1 cellular context compared by ENCODE assay signal in the genomic region with DNA sequence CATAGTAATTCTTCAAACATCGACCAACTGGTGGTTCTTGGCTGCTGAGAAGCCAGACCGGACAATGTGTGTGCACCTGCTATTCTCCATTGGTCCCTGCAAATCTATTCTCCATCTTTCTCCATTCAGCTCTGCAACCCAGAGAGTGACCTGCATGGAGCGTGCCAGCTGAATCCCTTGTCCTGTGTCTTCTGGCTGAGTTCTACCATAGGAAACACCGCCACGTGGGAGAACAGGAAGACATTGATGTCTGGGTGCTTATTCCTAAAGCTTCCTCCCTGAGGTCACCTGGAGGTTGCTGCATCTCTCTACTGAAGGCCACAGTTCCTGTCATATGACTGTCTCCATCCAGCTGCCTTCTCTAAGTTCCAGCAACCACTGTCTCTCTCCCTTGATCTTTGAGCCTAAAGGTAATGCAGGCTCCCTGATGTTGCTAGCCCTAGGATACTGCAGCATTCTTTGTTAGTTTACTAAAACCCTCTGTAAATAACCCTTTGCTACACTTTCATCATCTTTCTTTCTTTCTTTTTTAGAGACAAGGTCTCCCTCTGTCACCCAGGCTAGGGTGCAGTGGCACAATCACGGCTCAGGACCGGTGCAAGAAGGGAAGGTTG.
TF ChIP-seq lines count a peak whose summit lies in the region.

No MANE protein-coding gene starts in this region.

TF ChIP-seq in HepG2, 621 proteins besides CTCF, POLR2A, EP300 and RAD21 (continued from another document and continues in another):
- TF ChIP-seq, protein P1, sequence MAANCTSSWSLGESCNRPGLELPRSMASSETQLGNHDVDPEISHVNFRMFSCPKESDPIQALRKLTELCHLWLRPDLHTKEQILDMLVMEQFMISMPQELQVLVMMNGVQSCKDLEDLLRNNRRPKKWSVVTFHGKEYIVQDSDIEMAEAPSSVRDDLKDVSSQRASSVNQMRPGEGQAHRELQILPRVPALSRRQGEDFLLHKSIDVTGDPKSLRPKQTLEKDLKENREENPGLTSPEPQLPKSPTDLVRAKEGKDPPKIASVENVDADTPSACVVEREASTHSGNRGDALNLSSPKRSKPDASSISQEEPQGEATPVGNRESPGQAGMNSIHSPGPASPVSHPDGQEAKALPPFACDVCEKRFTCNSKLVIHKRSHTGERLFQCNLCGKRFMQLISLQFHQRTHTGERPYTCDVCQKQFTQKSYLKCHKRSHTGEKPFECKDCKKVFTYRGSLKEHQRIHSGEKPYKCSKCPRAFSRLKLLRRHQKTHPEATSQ (CRISPR knock-in tag; IDR thresholded peaks at IDR 0.05; ENCODE audit: borderline replicate concordance) = no peak
- TF ChIP-seq HNRNPH1 (optimal IDR thresholded peaks at IDR 0.05; ENCODE audit: low read depth, low read length) = no peak
- peak; percentile 99 for TF ChIP-seq RARA (CRISPR knock-in tag; IDR thresholded peaks at IDR 0.05)
- no peak for TF ChIP-seq ZNF530 (CRISPR knock-in tag; IDR thresholded peaks at IDR 0.05; ENCODE audit: low read depth)
- TF ChIP-seq ZEB1 (IDR thresholded peaks at IDR 0.05; ENCODE audit: insufficient replicate concordance, low read depth) = no peak
- TF ChIP-seq ZNF232 (CRISPR knock-in tag; IDR thresholded peaks at IDR 0.05; ENCODE audit: borderline replicate concordance) = 0 out of 2 replicates have a peak, but pooled peaks have one; percentile 41
- no peak for TF ChIP-seq NFKB2 (CRISPR knock-in tag; IDR thresholded peaks at IDR 0.05; ENCODE audit: borderline replicate concordance)
- TF ChIP-seq ZNF556 (CRISPR knock-in tag; IDR thresholded peaks at IDR 0.05; ENCODE audit: borderline replicate concordance) = no peak; the same call in 1 of the 2 replicates
- TF ChIP-seq, protein P2, sequence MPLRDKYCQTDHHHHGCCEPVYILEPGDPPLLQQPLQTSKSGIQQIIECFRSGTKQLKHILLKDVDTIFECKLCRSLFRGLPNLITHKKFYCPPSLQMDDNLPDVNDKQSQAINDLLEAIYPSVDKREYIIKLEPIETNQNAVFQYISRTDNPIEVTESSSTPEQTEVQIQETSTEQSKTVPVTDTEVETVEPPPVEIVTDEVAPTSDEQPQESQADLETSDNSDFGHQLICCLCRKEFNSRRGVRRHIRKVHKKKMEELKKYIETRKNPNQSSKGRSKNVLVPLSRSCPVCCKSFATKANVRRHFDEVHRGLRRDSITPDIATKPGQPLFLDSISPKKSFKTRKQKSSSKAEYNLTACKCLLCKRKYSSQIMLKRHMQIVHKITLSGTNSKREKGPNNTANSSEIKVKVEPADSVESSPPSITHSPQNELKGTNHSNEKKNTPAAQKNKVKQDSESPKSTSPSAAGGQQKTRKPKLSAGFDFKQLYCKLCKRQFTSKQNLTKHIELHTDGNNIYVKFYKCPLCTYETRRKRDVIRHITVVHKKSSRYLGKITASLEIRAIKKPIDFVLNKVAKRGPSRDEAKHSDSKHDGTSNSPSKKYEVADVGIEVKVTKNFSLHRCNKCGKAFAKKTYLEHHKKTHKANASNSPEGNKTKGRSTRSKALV (CRISPR knock-in tag; IDR thresholded peaks at IDR 0.05) = no peak
- TF ChIP-seq, protein P3, sequence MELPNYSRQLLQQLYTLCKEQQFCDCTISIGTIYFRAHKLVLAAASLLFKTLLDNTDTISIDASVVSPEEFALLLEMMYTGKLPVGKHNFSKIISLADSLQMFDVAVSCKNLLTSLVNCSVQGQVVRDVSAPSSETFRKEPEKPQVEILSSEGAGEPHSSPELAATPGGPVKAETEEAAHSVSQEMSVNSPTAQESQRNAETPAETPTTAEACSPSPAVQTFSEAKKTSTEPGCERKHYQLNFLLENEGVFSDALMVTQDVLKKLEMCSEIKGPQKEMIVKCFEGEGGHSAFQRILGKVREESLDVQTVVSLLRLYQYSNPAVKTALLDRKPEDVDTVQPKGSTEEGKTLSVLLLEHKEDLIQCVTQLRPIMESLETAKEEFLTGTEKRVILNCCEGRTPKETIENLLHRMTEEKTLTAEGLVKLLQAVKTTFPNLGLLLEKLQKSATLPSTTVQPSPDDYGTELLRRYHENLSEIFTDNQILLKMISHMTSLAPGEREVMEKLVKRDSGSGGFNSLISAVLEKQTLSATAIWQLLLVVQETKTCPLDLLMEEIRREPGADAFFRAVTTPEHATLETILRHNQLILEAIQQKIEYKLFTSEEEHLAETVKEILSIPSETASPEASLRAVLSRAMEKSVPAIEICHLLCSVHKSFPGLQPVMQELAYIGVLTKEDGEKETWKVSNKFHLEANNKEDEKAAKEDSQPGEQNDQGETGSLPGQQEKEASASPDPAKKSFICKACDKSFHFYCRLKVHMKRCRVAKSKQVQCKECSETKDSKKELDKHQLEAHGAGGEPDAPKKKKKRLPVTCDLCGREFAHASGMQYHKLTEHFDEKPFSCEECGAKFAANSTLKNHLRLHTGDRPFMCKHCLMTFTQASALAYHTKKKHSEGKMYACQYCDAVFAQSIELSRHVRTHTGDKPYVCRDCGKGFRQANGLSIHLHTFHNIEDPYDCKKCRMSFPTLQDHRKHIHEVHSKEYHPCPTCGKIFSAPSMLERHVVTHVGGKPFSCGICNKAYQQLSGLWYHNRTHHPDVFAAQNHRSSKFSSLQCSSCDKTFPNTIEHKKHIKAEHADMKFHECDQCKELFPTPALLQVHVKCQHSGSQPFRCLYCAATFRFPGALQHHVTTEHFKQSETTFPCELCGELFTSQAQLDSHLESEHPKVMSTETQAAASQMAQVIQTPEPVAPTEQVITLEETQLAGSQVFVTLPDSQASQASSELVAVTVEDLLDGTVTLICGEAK (IDR thresholded peaks at IDR 0.05) = no peak
- TF ChIP-seq, protein P3 (CRISPR knock-in tag; IDR thresholded peaks at IDR 0.05) = no peak; the same call in 1 of the 2 replicates
- no peak for TF ChIP-seq RELA (CRISPR knock-in tag; IDR thresholded peaks at IDR 0.05)
- peak; percentile 97 for TF ChIP-seq HNF4A (CRISPR knock-in tag; IDR thresholded peaks at IDR 0.05)
- TF ChIP-seq, protein P4, sequence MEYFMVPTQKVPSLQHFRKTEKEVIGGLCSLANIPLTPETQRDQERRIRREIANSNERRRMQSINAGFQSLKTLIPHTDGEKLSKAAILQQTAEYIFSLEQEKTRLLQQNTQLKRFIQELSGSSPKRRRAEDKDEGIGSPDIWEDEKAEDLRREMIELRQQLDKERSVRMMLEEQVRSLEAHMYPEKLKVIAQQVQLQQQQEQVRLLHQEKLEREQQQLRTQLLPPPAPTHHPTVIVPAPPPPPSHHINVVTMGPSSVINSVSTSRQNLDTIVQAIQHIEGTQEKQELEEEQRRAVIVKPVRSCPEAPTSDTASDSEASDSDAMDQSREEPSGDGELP (IDR thresholded peaks at IDR 0.05; ENCODE audit: borderline replicate concordance, low read depth) = peak; percentile 87; the same call in 1 of the 2 replicates
- TF ChIP-seq ZNF24 (IDR thresholded peaks at IDR 0.05) = peak; percentile 70; the same call in 1 of the 2 replicates
- TF ChIP-seq, protein P5, sequence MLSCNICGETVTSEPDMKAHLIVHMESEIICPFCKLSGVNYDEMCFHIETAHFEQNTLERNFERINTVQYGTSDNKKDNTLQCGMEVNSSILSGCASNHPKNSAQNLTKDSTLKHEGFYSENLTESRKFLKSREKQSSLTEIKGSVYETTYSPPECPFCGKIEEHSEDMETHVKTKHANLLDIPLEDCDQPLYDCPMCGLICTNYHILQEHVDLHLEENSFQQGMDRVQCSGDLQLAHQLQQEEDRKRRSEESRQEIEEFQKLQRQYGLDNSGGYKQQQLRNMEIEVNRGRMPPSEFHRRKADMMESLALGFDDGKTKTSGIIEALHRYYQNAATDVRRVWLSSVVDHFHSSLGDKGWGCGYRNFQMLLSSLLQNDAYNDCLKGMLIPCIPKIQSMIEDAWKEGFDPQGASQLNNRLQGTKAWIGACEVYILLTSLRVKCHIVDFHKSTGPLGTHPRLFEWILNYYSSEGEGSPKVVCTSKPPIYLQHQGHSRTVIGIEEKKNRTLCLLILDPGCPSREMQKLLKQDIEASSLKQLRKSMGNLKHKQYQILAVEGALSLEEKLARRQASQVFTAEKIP (CRISPR knock-in tag; IDR thresholded peaks at IDR 0.05; ENCODE audit: borderline replicate concordance) = no peak
- no peak for TF ChIP-seq AGO2 (optimal IDR thresholded peaks at IDR 0.05; ENCODE audit: low read depth, low read length)
- no peak for TF ChIP-seq ZNF75D (CRISPR knock-in tag; IDR thresholded peaks at IDR 0.05; ENCODE audit: borderline replicate concordance)
- TF ChIP-seq NR2F2 (IDR thresholded peaks at IDR 0.05; ENCODE audit: borderline replicate concordance, low read depth) = peak; percentile 63
- no peak for TF ChIP-seq ZFP36 (IDR thresholded peaks at IDR 0.05; ENCODE audit: borderline replicate concordance, low read depth, low read length, partially characterized antibody)
- TF ChIP-seq AHR (CRISPR knock-in tag; IDR thresholded peaks at IDR 0.05) = no peak
- TF ChIP-seq MATR3 (CRISPR knock-in tag; IDR thresholded peaks at IDR 0.05) = no peak
- TF ChIP-seq NR1H2 (CRISPR knock-in tag; IDR thresholded peaks at IDR 0.05; ENCODE audit: borderline replicate concordance, low read depth) = no peak
- peak; percentile 95 for TF ChIP-seq SMAD3 (CRISPR knock-in tag; IDR thresholded peaks at IDR 0.05)
- no peak for TF ChIP-seq ZNF749 (CRISPR knock-in tag; IDR thresholded peaks at IDR 0.05; ENCODE audit: borderline replicate concordance)
- no peak for TF ChIP-seq PAX8 (CRISPR knock-in tag; IDR thresholded peaks at IDR 0.05; ENCODE audit: borderline replicate concordance)
- peak; percentile 83; the same call in 1 of the 3 replicates for TF ChIP-seq MXI1 (IDR thresholded peaks at IDR 0.05; ENCODE audit: borderline replicate concordance, low read depth, low read length)
- TF ChIP-seq KAT7 (CRISPR knock-in tag; IDR thresholded peaks at IDR 0.05; ENCODE audit: borderline replicate concordance) = no peak
- 0 out of 2 replicates have a peak, but pooled peaks have one; percentile 2 for TF ChIP-seq EEA1 (CRISPR knock-in tag; IDR thresholded peaks at IDR 0.05; ENCODE audit: borderline replicate concordance)
- TF ChIP-seq, protein P6, sequence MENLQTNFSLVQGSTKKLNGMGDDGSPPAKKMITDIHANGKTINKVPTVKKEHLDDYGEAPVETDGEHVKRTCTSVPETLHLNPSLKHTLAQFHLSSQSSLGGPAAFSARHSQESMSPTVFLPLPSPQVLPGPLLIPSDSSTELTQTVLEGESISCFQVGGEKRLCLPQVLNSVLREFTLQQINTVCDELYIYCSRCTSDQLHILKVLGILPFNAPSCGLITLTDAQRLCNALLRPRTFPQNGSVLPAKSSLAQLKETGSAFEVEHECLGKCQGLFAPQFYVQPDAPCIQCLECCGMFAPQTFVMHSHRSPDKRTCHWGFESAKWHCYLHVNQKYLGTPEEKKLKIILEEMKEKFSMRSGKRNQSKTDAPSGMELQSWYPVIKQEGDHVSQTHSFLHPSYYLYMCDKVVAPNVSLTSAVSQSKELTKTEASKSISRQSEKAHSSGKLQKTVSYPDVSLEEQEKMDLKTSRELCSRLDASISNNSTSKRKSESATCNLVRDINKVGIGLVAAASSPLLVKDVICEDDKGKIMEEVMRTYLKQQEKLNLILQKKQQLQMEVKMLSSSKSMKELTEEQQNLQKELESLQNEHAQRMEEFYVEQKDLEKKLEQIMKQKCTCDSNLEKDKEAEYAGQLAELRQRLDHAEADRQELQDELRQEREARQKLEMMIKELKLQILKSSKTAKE (CRISPR knock-in tag; IDR thresholded peaks at IDR 0.05; ENCODE audit: borderline replicate concordance) = peak; percentile 85
- peak; percentile 50 for TF ChIP-seq ELF1 (CRISPR knock-in tag; IDR thresholded peaks at IDR 0.05)
- TF ChIP-seq SMAD9 (CRISPR knock-in tag; IDR thresholded peaks at IDR 0.05) = peak; percentile 79; the same call in 1 of the 2 replicates
- 0 out of 2 replicates have a peak, but pooled peaks have one; percentile 37 for TF ChIP-seq ZNF264 (CRISPR knock-in tag; IDR thresholded peaks at IDR 0.05)
- TF ChIP-seq KLF12 (CRISPR knock-in tag; IDR thresholded peaks at IDR 0.05; ENCODE audit: borderline replicate concordance) = no peak
- TF ChIP-seq FOXK1 (CRISPR knock-in tag; IDR thresholded peaks at IDR 0.05; ENCODE audit: borderline replicate concordance, low read depth) = peak; percentile 95
- no peak for TF ChIP-seq ZNF546 (CRISPR knock-in tag; conservative IDR thresholded peaks at IDR 0.05)
